28 cellular contexts compared by ENCODE assay signal in the genomic region with DNA sequence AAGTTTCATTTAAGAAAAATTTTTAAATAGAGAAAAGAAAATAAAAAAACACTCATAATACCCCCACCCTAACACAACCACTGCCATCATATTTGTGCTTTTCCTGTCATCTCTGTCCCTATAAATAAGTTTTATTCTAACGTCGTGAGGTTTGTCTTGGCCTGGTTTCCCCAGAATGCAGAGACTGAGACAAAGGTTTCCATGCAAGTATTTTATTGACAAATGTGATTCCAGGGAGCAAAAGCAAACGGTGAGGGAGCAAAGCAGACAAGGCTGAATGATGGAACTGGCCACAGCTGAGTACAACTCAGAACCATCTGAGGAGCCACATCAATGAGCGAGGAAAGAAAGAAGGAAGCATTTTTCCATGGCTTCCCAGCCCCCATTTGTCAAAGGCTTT.
"Had no signal": no experiment of that assay in that cellular context is flagged by ENCODE, and none has a peak within 500 bp of the region (broad histone marks: within the 10 kb centered on the region; RNA-seq: fewer than 3 reads in every experiment).

No MANE protein-coding gene starts in this region.

- H3K9me3 ChIP-seq: colonic mucosa, esophagus muscularis mucosa, esophagus squamous epithelium, gastrocnemius medialis, gastroesophageal sphincter, heart left ventricle, heart right ventricle had no signal

- H3K4me3 ChIP-seq: colonic mucosa, coronary artery, dorsolateral prefrontal cortex, esophagus muscularis mucosa, esophagus squamous epithelium, gastrocnemius medialis, gastroesophageal sphincter, heart left ventricle, heart right ventricle had no signal

- H3K27me3 ChIP-seq: colonic mucosa, dorsolateral prefrontal cortex, esophagus muscularis mucosa, esophagus squamous epithelium, gastrocnemius medialis, gastroesophageal sphincter had no signal

- H3K4me1 ChIP-seq: colonic mucosa, esophagus muscularis mucosa, foreskin keratinocyte, gastrocnemius medialis, gastroesophageal sphincter, heart left ventricle, heart right ventricle had no signal

- FAIRE-seq: colon, endometrium, endothelial cell of umbilical vein, frontal cortex had no signal

- DNase-seq: colonic mucosa; cortex of kidney; dermis blood vessel endothelial cell; dorsolateral prefrontal cortex; effector CD4-positive, alpha-beta T cell; effector CD8-positive, alpha-beta T cell; effector memory CD4-positive, alpha-beta T cell; effector memory CD8-positive, alpha-beta T cell; endodermal cell; erythroblast; esophagus squamous epithelium; foreskin fibroblast; foreskin keratinocyte; foreskin melanocyte; gastrocnemius medialis; glutamatergic neuron; head of caudate nucleus; heart left ventricle; heart right ventricle had no signal

- H3K27ac ChIP-seq: colonic mucosa, coronary artery, dorsolateral prefrontal cortex, epithelial cell of prostate, esophagus muscularis mucosa, esophagus squamous epithelium, foreskin keratinocyte, gastrocnemius medialis, gastroesophageal sphincter, heart left ventricle, heart right ventricle had no signal

- ATAC-seq: effector memory CD8-positive, alpha-beta T cell; esophagus mucosa; foreskin keratinocyte; gastrocnemius medialis; gastroesophageal sphincter; heart left ventricle; heart right ventricle had no signal

- H3K36me3 ChIP-seq: colonic mucosa, esophagus muscularis mucosa, esophagus squamous epithelium, gastrocnemius medialis, gastroesophageal sphincter, heart left ventricle, heart right ventricle had no signal
